In genomic region chr18:49648326-49648725, GRCh38 we compare ENCODE assay signal across 23 cellular contexts.
DNase-seq lines count a peak whose midpoint lies in the region; ATAC-seq and TF ChIP-seq lines count a peak whose summit lies in the region.
"Had no signal": no experiment of that assay in that cellular context is flagged by ENCODE, and none has a peak within 500 bp of the region (broad histone marks: within the 10 kb centered on the region; RNA-seq: fewer than 3 reads in every experiment).

No MANE protein-coding gene starts in this region.

- no peak for ATAC-seq in upper lobe of right lung
- ATAC-seq: activated naive CD8-positive, alpha-beta T cell treated with anti-CD3 and anti-CD28 coated beads, Interleukin-2, amount 50 U/mL, for 24 hours had no signal

- no peaks in the 10 kb centered on the region for H3K9me3 Mint-ChIP-seq in nephron
- H3K9me3 Mint-ChIP-seq: activated naive CD8-positive, alpha-beta T cell treated with anti-CD3 and anti-CD28 coated beads, Interleukin-2, amount 50 U/mL, for 24 hours; activated T-helper 2 cell treated with anti-CD3 and anti-CD28 coated beads, Interferon-gamma antibody, Interleukin-2, Interleukin-4, amounts not matched to agents 10 μg/mL and 5 μg/mL and 100 μg/mL, durations not matched to agents 14 hours and 24 hours and 36 hours; dendritic cell treated with granulocyte-macrophage colony-stimulating factor and Interleukin-4, amounts not matched to agents 40 ng/mL and 50 ng/mL, for 4 days; type B pancreatic cell had no signal

- H3K4me3 ChIP-seq in left ventricle myocardium inferior (no peak overlapping the region), subcutaneous abdominal adipose tissue (ENCODE audit: low read depth in 1 of 5, low read length in 5 of 5) (no peak overlapping the region), upper lobe of right lung (no peak overlapping the region)

- peaks cover 41% of the 10 kb centered on the region for H3K4me1 ChIP-seq in left ventricle myocardium inferior
- H3K4me1 ChIP-seq in subcutaneous abdominal adipose tissue (ENCODE audit: control insufficient read depth in 5 of 5, insufficient read depth in 5 of 5, low read length in 5 of 5), result peaks cover 7 to 54% (median 38%) of the 10 kb centered on the region in 5 donors
- H3K4me1 ChIP-seq in upper lobe of right lung, result peaks cover 12% of the 10 kb centered on the region

- H3K27ac Mint-ChIP-seq in nephron, result peak overlapping the region in 2 of 3 experiments; percentile 16 to 52
- H3K27ac Mint-ChIP-seq: activated naive CD8-positive, alpha-beta T cell treated with anti-CD3 and anti-CD28 coated beads, Interleukin-2, amount 50 U/mL, for 24 hours; activated T-helper 2 cell treated with anti-CD3 and anti-CD28 coated beads, Interferon-gamma antibody, Interleukin-2, Interleukin-4, amounts not matched to agents 10 μg/mL and 5 μg/mL and 100 μg/mL, durations not matched to agents 14 hours and 24 hours and 36 hours; dendritic cell treated with granulocyte-macrophage colony-stimulating factor and Interleukin-4, amounts not matched to agents 40 ng/mL and 50 ng/mL, for 4 days; type B pancreatic cell had no signal

- no peak overlapping the region for H3K4me3 Mint-ChIP-seq in nephron
- H3K4me3 Mint-ChIP-seq: activated naive CD8-positive, alpha-beta T cell treated with anti-CD3 and anti-CD28 coated beads, Interleukin-2, amount 50 U/mL, for 24 hours; dendritic cell treated with granulocyte-macrophage colony-stimulating factor and Interleukin-4, amounts not matched to agents 40 ng/mL and 50 ng/mL, for 4 days; type B pancreatic cell had no signal

- H3K36me3 Mint-ChIP-seq in nephron (ENCODE audit: low read depth), result no peaks in the 10 kb centered on the region
- H3K36me3 Mint-ChIP-seq: type B pancreatic cell had no signal

- DNase-seq in DMS 273 (lab: John Stamatoyannopoulos, UW; ENCODE audit: unreplicated experiment) (peak; percentile 49), DMS 273 treated with DMSO at 0.1 percent for 48 hours (lab: John Stamatoyannopoulos, UW) (no peak), left ventricle myocardium inferior (peak; percentile 41), NCI-H1105 (lab: John Stamatoyannopoulos, UW) (no peak), COLO829 (ENCODE audit: low spot score) (no peak), upper lobe of right lung (no peak)
- DNase-seq: activated CD8-positive, alpha-beta memory T cell treated with anti-CD3 and anti-CD28 coated beads, Interleukin-2, amount 50 U/mL, for 4 hours; activated naive CD8-positive, alpha-beta T cell treated with anti-CD3 and anti-CD28 coated beads, Interleukin-2, amount 50 U/mL, for 24 hours; NCI-H1930; NCI-H2227 treated with DMSO at 0.1 percent for 48 hours; NCI-H774; OCI-M1; SIG-M5; stimulated activated CD4-positive, alpha-beta T cell treated with anti-CD3 and anti-CD28 coated beads, Interleukin-2, amount 100 ng/mL, for 48 hours; stimulated activated naive CD4-positive, alpha-beta T cell treated with Interleukin-2 at 50 U/mL for 16 hours; T-helper 1 cell had no signal

- H3K9me3 ChIP-seq in left ventricle myocardium inferior (replicated peaks) (no peaks in the 10 kb centered on the region), subcutaneous abdominal adipose tissue (ENCODE audit: control insufficient read depth in 5 of 5, low read length in 5 of 5) (no peaks in the 10 kb centered on the region), upper lobe of right lung (no peaks in the 10 kb centered on the region)

- peak overlapping the region; percentile 59 for H3K27ac ChIP-seq in left ventricle myocardium inferior (replicated peaks)
- H3K27ac ChIP-seq in subcutaneous abdominal adipose tissue (ENCODE audit: low read depth, low read length), result peak overlapping the region; percentile 21
- H3K27ac ChIP-seq in upper lobe of right lung, result no peak overlapping the region
- H3K27ac ChIP-seq: 22Rv1, epithelial cell of prostate had no signal

- no peak overlapping the region for H3K9ac ChIP-seq in subcutaneous abdominal adipose tissue (ENCODE audit: low read length in 5 of 5)

- no peak for TF ChIP-seq CTCF in left ventricle myocardium inferior (IDR thresholded peaks at IDR 0.05; ENCODE audit: borderline replicate concordance)
- TF ChIP-seq CTCF in nephron (IDR thresholded peaks at IDR 0.05; ENCODE audit: unreplicated experiment in 3 of 3), result no peak
- no peak for TF ChIP-seq CTCF in upper lobe of right lung (IDR thresholded peaks at IDR 0.05)

- H3K36me3 ChIP-seq in left ventricle myocardium inferior (no peaks in the 10 kb centered on the region), subcutaneous abdominal adipose tissue (ENCODE audit: control insufficient read depth in 5 of 5, insufficient read depth in 5 of 5, low read length in 5 of 5) (no peaks in the 10 kb centered on the region), upper lobe of right lung (no peaks in the 10 kb centered on the region)

- no peaks in the 10 kb centered on the region for H3K27me3 Mint-ChIP-seq in nephron (ENCODE audit: low read depth)
- H3K27me3 Mint-ChIP-seq: dendritic cell treated with granulocyte-macrophage colony-stimulating factor and Interleukin-4, amounts not matched to agents 40 ng/mL and 50 ng/mL, for 4 days had no signal

- intact Hi-C loops in left ventricle myocardium inferior (cut with micrococcal nuclease) (no loop called here), upper lobe of right lung (cut with DNase I) (no loop called here)

- H3K27me3 ChIP-seq in left ventricle myocardium inferior (ENCODE audit: low read depth), result peaks cover 37% of the 10 kb centered on the region
- no peaks in the 10 kb centered on the region for H3K27me3 ChIP-seq in subcutaneous abdominal adipose tissue (ENCODE audit: control insufficient read depth in 5 of 5, insufficient read depth in 4 of 5, low read length in 5 of 5)
- no peaks in the 10 kb centered on the region for H3K27me3 ChIP-seq in upper lobe of right lung

- peaks cover 40% of the 10 kb centered on the region for H3K4me1 Mint-ChIP-seq in nephron
- H3K4me1 Mint-ChIP-seq: activated naive CD8-positive, alpha-beta T cell treated with anti-CD3 and anti-CD28 coated beads, Interleukin-2, amount 50 U/mL, for 24 hours had no signal

Comparison
In these comparisons a context has a peak if more than half of its experiments do, and no peak if none do; other contexts are left out.
1. DNase-seq: peak in DMS 273 (single experiment) and left ventricle myocardium inferior (single experiment); none in DMS 273 treated with DMSO at 0.1 percent for 48 hours (single experiment), NCI-H1105 (single experiment), COLO829 (single experiment) and upper lobe of right lung (single experiment).